ENCODE assay signal across 1 cellular context in genomic region chr11:14973621-14974020, GRCh38.
TF ChIP-seq lines count a peak whose summit lies in the region.

No MANE protein-coding gene starts in this region.

TF ChIP-seq in HepG2, 621 proteins besides CTCF, POLR2A, EP300 and RAD21 (continued from another document):
- TF ChIP-seq MAX (IDR thresholded peaks at IDR 0.05), result no peak
- no peak for TF ChIP-seq RARG (CRISPR knock-in tag; IDR thresholded peaks at IDR 0.05; ENCODE audit: low read depth)
- TF ChIP-seq ETV5 (CRISPR knock-in tag; IDR thresholded peaks at IDR 0.05; ENCODE audit: borderline replicate concordance), result no peak
- no peak for TF ChIP-seq FUBP1 (CRISPR knock-in tag; IDR thresholded peaks at IDR 0.05; ENCODE audit: borderline replicate concordance)
- no peak for TF ChIP-seq ZBTB43 (CRISPR knock-in tag; conservative IDR thresholded peaks at IDR 0.05)
- no peak for TF ChIP-seq MAZ (IDR thresholded peaks at IDR 0.05; ENCODE audit: borderline replicate concordance, low read depth, low read length)
- no peak for TF ChIP-seq MAZ (CRISPR knock-in tag; IDR thresholded peaks at IDR 0.05; ENCODE audit: low read depth)
- no peak for TF ChIP-seq CSRNP1 (CRISPR knock-in tag; IDR thresholded peaks at IDR 0.05)
